8 cellular contexts compared by ENCODE assay signal in genomic region chr17:2709173-2709661, GRCh38. TPM values are rescaled to one million over a fixed set of nuclear protein-coding genes. Genes with fewer than 3 reads are reported as not detected.
A peak's percentile ranks its signal among the peaks of the same experiment; 100 is the strongest.
DNase-seq lines count a peak whose midpoint lies in the region; ATAC-seq and TF ChIP-seq lines count a peak whose summit lies in the region.

No MANE protein-coding gene starts in this region.

- H3K36me3 Mint-ChIP-seq in activated naive CD8-positive, alpha-beta T cell treated with anti-CD3 and anti-CD28 coated beads, Interleukin-2, amount 10 ng/mL, durations not matched to agents 7 days and 5 days, result peaks cover 1% of the 10 kb centered on the region

- no peaks in the 10 kb centered on the region for H3K9me3 Mint-ChIP-seq in activated naive CD8-positive, alpha-beta T cell treated with anti-CD3 and anti-CD28 coated beads, Interleukin-2, amount 10 ng/mL, durations not matched to agents 7 days and 5 days

- H3K79me2 ChIP-seq in DOHH2 (ENCODE audit: control insufficient read depth, low read length), result peaks cover 90% of the 10 kb centered on the region

- no peaks in the 10 kb centered on the region for H3K27me3 Mint-ChIP-seq in activated naive CD8-positive, alpha-beta T cell treated with anti-CD3 and anti-CD28 coated beads, Interleukin-2, amount 10 ng/mL, durations not matched to agents 7 days and 5 days

- peak overlapping the region; percentile 7 for H3K4me3 Mint-ChIP-seq in activated naive CD8-positive, alpha-beta T cell treated with anti-CD3 and anti-CD28 coated beads, Interleukin-2, amount 10 ng/mL, durations not matched to agents 7 days and 5 days

- H3K4me2 ChIP-seq in DOHH2 (ENCODE audit: low read length), result peak overlapping the region; percentile 100

- H3K27ac ChIP-seq in DOHH2 (ENCODE audit: low read depth, low read length) (0 out of 2 replicates have a peak overlapping the region, but pooled peaks have one; percentile 28), muscle layer of duodenum (ENCODE audit: low read length) (peak overlapping the region; percentile 53)

- TF ChIP-seq CTCF in DOHH2 (IDR thresholded peaks at IDR 0.05; ENCODE audit: low read depth, low read length, poor library complexity, severe bottlenecking) (no peak), HFF-Myc (IDR thresholded peaks at IDR 0.05; ENCODE audit: low read depth, low read length, missing control alignments) (no peak)

- H3K4me3 ChIP-seq in DOHH2 (ENCODE audit: low read length), result peak overlapping the region; percentile 95
- peak overlapping the region; percentile 98 for H3K4me3 ChIP-seq in HFF-Myc (replicated peaks; ENCODE audit: low read depth, low read length)
- H3K4me3 ChIP-seq in muscle layer of duodenum (ENCODE audit: low read depth in 1 of 2, low read length in 2 of 2), result peak overlapping the region in 1 of 2 donors; percentile 86

- peaks cover 51% of the 10 kb centered on the region for H3K36me3 ChIP-seq in DOHH2 (ENCODE audit: control insufficient read depth, low read length)
- peaks cover 0 to 4% of the 10 kb centered on the region in 2 donors for H3K36me3 ChIP-seq in muscle layer of duodenum (ENCODE audit: control insufficient read depth in 1 of 2, insufficient read depth in 2 of 2, low read length in 2 of 2)

- no peaks in the 10 kb centered on the region for H3K27me3 ChIP-seq in DOHH2 (ENCODE audit: control insufficient read depth, low read length)
- no peaks in the 10 kb centered on the region for H3K27me3 ChIP-seq in muscle layer of duodenum (ENCODE audit: low read depth, low read length)

- ATAC-seq in activated naive CD8-positive, alpha-beta T cell treated with anti-CD3 and anti-CD28 coated beads, Interleukin-2, amount 10 ng/mL, durations not matched to agents 7 days and 5 days (ENCODE audit: low read depth), result no peak

- no peaks in the 10 kb centered on the region for H3K9me2 ChIP-seq in DOHH2 (replicated peaks; ENCODE audit: control insufficient read depth, low read length)

- no peak for DNase-seq in HFF-Myc (ENCODE audit: extremely low read depth, low read depth)
- DNase-seq in activated naive CD8-positive, alpha-beta T cell treated with anti-CD3 and anti-CD28 coated beads, Interleukin-2, amount 10 ng/mL, durations not matched to agents 7 days and 5 days, result no peak
- DNase-seq in NCI-H2171 treated with DMSO at 0.1 percent for 48 hours (lab: John Stamatoyannopoulos, UW), result no peak
- DNase-seq in SK-N-DZ (ENCODE audit: low spot score), result no peak
- DNase-seq in inferior parietal cortex (ENCODE audit: extremely low spot score), result no peak
- no peak for DNase-seq in activated CD8-positive, alpha-beta memory T cell treated with anti-CD3 and anti-CD28 coated beads, Interleukin-2, amount 50 U/mL, for 48 hours

- H3K4me1 ChIP-seq in DOHH2 (ENCODE audit: control insufficient read depth, low read length) (peaks cover 34% of the 10 kb centered on the region), muscle layer of duodenum (ENCODE audit: control insufficient read depth in 1 of 2, insufficient read depth in 2 of 2, low read length in 2 of 2) (peaks cover 16 to 50% of the 10 kb centered on the region in 2 donors)

- H3K9me3 ChIP-seq in DOHH2 (ENCODE audit: control insufficient read depth, insufficient read depth, low read length) (no peaks in the 10 kb centered on the region), muscle layer of duodenum (ENCODE audit: control insufficient read depth in 1 of 2, low read length in 2 of 2) (no peaks in the 10 kb centered on the region)

- no peaks in the 10 kb centered on the region for H3F3A ChIP-seq in DOHH2 (ENCODE audit: control insufficient read depth, insufficient read depth)

- peak overlapping the region; percentile 75 for H3K27ac Mint-ChIP-seq in activated naive CD8-positive, alpha-beta T cell treated with anti-CD3 and anti-CD28 coated beads, Interleukin-2, amount 10 ng/mL, durations not matched to agents 7 days and 5 days

- H3K4me1 Mint-ChIP-seq in activated naive CD8-positive, alpha-beta T cell treated with anti-CD3 and anti-CD28 coated beads, Interleukin-2, amount 10 ng/mL, durations not matched to agents 7 days and 5 days, result peaks cover 32% of the 10 kb centered on the region

- peaks cover 29% of the 10 kb centered on the region for H4K20me1 ChIP-seq in DOHH2 (ENCODE audit: control insufficient read depth, insufficient read depth, low read depth, low read length)

- POLR2A ChIA-PET in activated naive CD8-positive, alpha-beta T cell treated with anti-CD3 and anti-CD28 coated beads, Interleukin-2, amount 10 ng/mL, durations not matched to agents 7 days and 5 days (lab: Charles Lee), result interaction anchor here (1.9 kb wide), 1 partner anchor 31 kb away, joined by 4 read pairs; no protein-coding TSS in a partner anchor

RNA-seq across cellular contexts. Expression of gene CLUH, which starts 2.3 kb away (rescaled TPM):
- total RNA-seq in activated naive CD8-positive, alpha-beta T cell treated with anti-CD3 and anti-CD28 coated beads, Interleukin-2, amount 10 ng/mL, durations not matched to agents 7 days and 5 days, result 10 to 100 TPM; 46.2 to 48.7 TPM
- polyA plus RNA-seq in SK-N-DZ (2014; cell fraction: cytosol; rRNA removed), result 56.5 and 59.8 TPM in 2 replicates
- 356 and 379 TPM in 2 replicates for polyA plus RNA-seq in SK-N-DZ (2014; cell fraction: nucleus; rRNA removed)

RNA-seq across cellular contexts. Expression of gene CCDC92B, which starts 40.2 kb away (rescaled TPM):
- total RNA-seq in activated naive CD8-positive, alpha-beta T cell treated with anti-CD3 and anti-CD28 coated beads, Interleukin-2, amount 10 ng/mL, durations not matched to agents 7 days and 5 days, result under 1 TPM; 0.08 to 0.09 TPM
- polyA plus RNA-seq in SK-N-DZ (2014; cell fraction: cytosol; rRNA removed), result 4.1 and 5.3 TPM in 2 replicates
- polyA plus RNA-seq in SK-N-DZ (2014; cell fraction: nucleus; rRNA removed), result 3.3 and 4.9 TPM in 2 replicates
